11 cellular contexts compared by ENCODE assay signal in the genomic region with DNA sequence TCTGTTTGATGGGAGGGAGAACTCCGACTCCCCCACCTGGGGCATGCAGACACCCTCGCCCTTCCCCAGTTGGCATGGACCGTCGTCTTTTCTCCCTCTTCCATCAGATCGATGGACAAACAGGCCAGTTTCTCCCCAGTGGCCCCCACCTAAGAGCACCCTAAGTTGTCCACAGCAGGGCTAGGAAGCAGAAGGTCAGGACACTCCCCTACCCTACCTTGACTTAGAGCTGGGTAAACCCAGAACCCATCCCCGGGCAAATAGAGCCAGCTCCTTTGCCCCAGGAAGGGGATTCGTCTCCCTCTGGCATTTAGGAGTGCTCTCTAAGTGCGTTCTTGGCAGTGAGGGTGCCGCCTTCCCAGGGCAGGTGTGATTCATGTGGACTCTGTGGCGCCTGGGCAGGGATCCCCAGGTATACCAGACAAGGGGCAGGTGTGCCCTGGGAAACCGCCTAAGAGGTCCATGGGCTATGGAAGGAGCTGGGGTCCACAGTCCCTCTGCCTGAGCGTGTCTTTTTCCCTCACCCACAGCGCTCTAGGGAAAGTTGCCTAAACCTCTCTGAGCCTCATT. TPM values are rescaled to one million over a fixed set of nuclear protein-coding genes. Genes with fewer than 3 reads are reported as not detected.
DNase-seq lines count a peak whose midpoint lies in the region; ATAC-seq and TF ChIP-seq lines count a peak whose summit lies in the region.
"Had no signal": no experiment of that assay in that cellular context is flagged by ENCODE, and none has a peak within 500 bp of the region (broad histone marks: within the 10 kb centered on the region; RNA-seq: fewer than 3 reads in every experiment).

No MANE protein-coding gene starts in this region.

- POLR2A ChIA-PET in activated CD4-positive, alpha-beta T cell treated with anti-CD3 and anti-CD28 coated beads for 36 hours (lab: Charles Lee): interaction anchor here (0.6 to 1.3 kb wide), 3 partner anchors 20 to 105 kb away, joined by 4 to 5 read pairs (median 5); no protein-coding TSS in a partner anchor

- CTCF ChIA-PET in activated CD4-positive, alpha-beta T cell treated with anti-CD3 and anti-CD28 coated beads for 36 hours (lab: Charles Lee): interaction anchor here (0.6 to 9.6 kb wide), 31 partner anchors 9 to 289 kb away, joined by 3 to 109 read pairs (median 4); no protein-coding TSS in a partner anchor

- 0 out of 2 replicates have a peak overlapping the region, but pooled peaks have one; percentile 8 for H3K9ac ChIP-seq in Karpas-422 (ENCODE audit: low read length)

- peak overlapping the region; percentile 59 for H3K27ac Mint-ChIP-seq in activated CD4-positive, alpha-beta T cell treated with anti-CD3 and anti-CD28 coated beads for 36 hours
- no peak overlapping the region for H3K27ac Mint-ChIP-seq in brain

- no peaks in the 10 kb centered on the region for H3K9me2 ChIP-seq in Karpas-422 (replicated peaks; ENCODE audit: insufficient read depth, low read length)

- DNase-seq in activated CD4-positive, alpha-beta T cell treated with anti-CD3 and anti-CD28 coated beads for 36 hours: no peak
- DNase-seq in activated CD4-positive, alpha-beta T cell treated with anti-CD3 and anti-CD28 coated beads, Interleukin-2, amount 50 U/mL, for 48 hours: no peak
- DNase-seq in Karpas-422 (no peak), psoas muscle (peak in 1 of 2 donors; percentile 15), NCI-H1930 (lab: John Stamatoyannopoulos, UW) (no peak), ureter (ENCODE audit: low spot score) (no peak), kidney glomerular epithelial cell (lab: John Stamatoyannopoulos, UW) (no peak)
- DNase-seq: esophagus squamous epithelium, NCI-H446 treated with DMSO at 0.1 percent for 48 hours had no signal

- peak overlapping the region; percentile 41 for H3K4me2 ChIP-seq in Karpas-422 (ENCODE audit: low read depth, low read length, poor library complexity, severe bottlenecking)

- H3K36me3 ChIP-seq in Karpas-422 (ENCODE audit: insufficient read depth, low read length) (no peaks in the 10 kb centered on the region), psoas muscle (ENCODE audit: insufficient read depth in 1 of 2, low read depth in 1 of 2) (no peaks in the 10 kb centered on the region)
- H3K36me3 ChIP-seq: esophagus squamous epithelium had no signal

- H3K27me3 ChIP-seq in Karpas-422 (ENCODE audit: low read length) (no peaks in the 10 kb centered on the region), psoas muscle (ENCODE audit: insufficient read depth in 3 of 3, low read length in 2 of 3) (peaks cover 4 to 71% (median 38%) of the 10 kb centered on the region in 3 donors)

- no peak overlapping the region for H3K27ac ChIP-seq in Karpas-422 (ENCODE audit: low read length)
- no peak overlapping the region for H3K27ac ChIP-seq in psoas muscle
- H3K27ac ChIP-seq: esophagus squamous epithelium had no signal

- peaks cover 4% of the 10 kb centered on the region; the same call in 1 of the 2 replicates for H4K20me1 ChIP-seq in Karpas-422 (ENCODE audit: insufficient read depth, low read depth, low read length)

- no peak for ATAC-seq in activated CD4-positive, alpha-beta T cell treated with anti-CD3 and anti-CD28 coated beads for 36 hours
- ATAC-seq in psoas muscle: no peak

- H3K9me3 Mint-ChIP-seq in activated CD4-positive, alpha-beta T cell treated with anti-CD3 and anti-CD28 coated beads for 36 hours (ENCODE audit: low read depth): no peaks in the 10 kb centered on the region
- peaks cover 0 to 23% (median 0%) of the 10 kb centered on the region in 5 experiments for H3K9me3 Mint-ChIP-seq in brain

- TF ChIP-seq CTCF in brain (conservative IDR thresholded peaks at IDR 0.05) (no peak), psoas muscle (IDR thresholded peaks at IDR 0.05) (no peak)

- peaks cover 35% of the 10 kb centered on the region for H3K4me1 ChIP-seq in Karpas-422 (ENCODE audit: low read length)
- H3K4me1 ChIP-seq in psoas muscle: peaks cover 10% of the 10 kb centered on the region

- H3K79me2 ChIP-seq in Karpas-422 (ENCODE audit: low read length): peaks cover 18% of the 10 kb centered on the region

- peak overlapping the region; percentile 68 for H3K4me3 Mint-ChIP-seq in activated CD4-positive, alpha-beta T cell treated with anti-CD3 and anti-CD28 coated beads for 36 hours
- peak overlapping the region; percentile 27 to 73 (median 47) for H3K4me3 Mint-ChIP-seq in brain

- H3K9me3 ChIP-seq in Karpas-422 (ENCODE audit: low read length) (no peaks in the 10 kb centered on the region), psoas muscle (no peaks in the 10 kb centered on the region)
- H3K9me3 ChIP-seq: esophagus squamous epithelium had no signal

- 63 to 78% (median 68%) methylated on average over 13 of the region's 13 CpGs for WGBS in psoas muscle, 3 donors

- H3K4me1 Mint-ChIP-seq in activated CD4-positive, alpha-beta T cell treated with anti-CD3 and anti-CD28 coated beads for 36 hours: peaks cover 69% of the 10 kb centered on the region
- H3K4me1 Mint-ChIP-seq in brain: peaks cover 10% of the 10 kb centered on the region

- peaks cover 62% of the 10 kb centered on the region for H3K36me3 Mint-ChIP-seq in activated CD4-positive, alpha-beta T cell treated with anti-CD3 and anti-CD28 coated beads for 36 hours (ENCODE audit: low read depth)
- no peaks in the 10 kb centered on the region for H3K36me3 Mint-ChIP-seq in brain

- no peaks in the 10 kb centered on the region for H3K27me3 Mint-ChIP-seq in activated CD4-positive, alpha-beta T cell treated with anti-CD3 and anti-CD28 coated beads for 36 hours
- H3K27me3 Mint-ChIP-seq in brain: peaks cover 89% of the 10 kb centered on the region

- intact Hi-C loops in activated CD4-positive, alpha-beta T cell treated with anti-CD3 and anti-CD28 coated beads for 36 hours (cut with DNase I, micrococcal nuclease): loop anchor here (1.0 to 5.0 kb wide), 4 partner anchors 22 to 169 kb away; no protein-coding TSS in a partner anchor
- intact Hi-C loops in psoas muscle (cut with DNase I): loop anchor here (2.0 kb wide), 2 partner anchors 164 to 168 kb away; no protein-coding TSS in a partner anchor

- H3K4me3 ChIP-seq in Karpas-422 (ENCODE audit: low read length): peak overlapping the region; percentile 34; the same call in 1 of the 2 replicates
- H3K4me3 ChIP-seq in psoas muscle: peak overlapping the region; percentile 35

- H2AFZ ChIP-seq in Karpas-422 (ENCODE audit: low read length): no peak overlapping the region

RNA-seq across cellular contexts. Expression of gene RUNX3, which starts 2.7 kb away (rescaled TPM):
- total RNA-seq in activated CD4-positive, alpha-beta T cell treated with anti-CD3 and anti-CD28 coated beads for 36 hours: 100 to 1,000 TPM; 156 to 167 TPM
- 35.2 and 36.6 TPM in 2 replicates for total RNA-seq in Karpas-422 (2014; rRNA removed; shearing (Covaris generic); ENCODE audit: low replicate concordance)
- polyA plus RNA-seq in brain (ENCODE audit: insufficient read depth, low read depth, low replicate concordance): 1.4 TPM
- under 1 TPM; 0.28 to 0.59 (median 0.58) TPM for total RNA-seq in psoas muscle
- polyA plus RNA-seq in psoas muscle: under 1 TPM; 0.16 to 0.20 (median 0.18) TPM
- total RNA-seq in ureter: 5.3 TPM
- polyA plus RNA-seq: AG04450 had no signal
